In the genomic region with DNA sequence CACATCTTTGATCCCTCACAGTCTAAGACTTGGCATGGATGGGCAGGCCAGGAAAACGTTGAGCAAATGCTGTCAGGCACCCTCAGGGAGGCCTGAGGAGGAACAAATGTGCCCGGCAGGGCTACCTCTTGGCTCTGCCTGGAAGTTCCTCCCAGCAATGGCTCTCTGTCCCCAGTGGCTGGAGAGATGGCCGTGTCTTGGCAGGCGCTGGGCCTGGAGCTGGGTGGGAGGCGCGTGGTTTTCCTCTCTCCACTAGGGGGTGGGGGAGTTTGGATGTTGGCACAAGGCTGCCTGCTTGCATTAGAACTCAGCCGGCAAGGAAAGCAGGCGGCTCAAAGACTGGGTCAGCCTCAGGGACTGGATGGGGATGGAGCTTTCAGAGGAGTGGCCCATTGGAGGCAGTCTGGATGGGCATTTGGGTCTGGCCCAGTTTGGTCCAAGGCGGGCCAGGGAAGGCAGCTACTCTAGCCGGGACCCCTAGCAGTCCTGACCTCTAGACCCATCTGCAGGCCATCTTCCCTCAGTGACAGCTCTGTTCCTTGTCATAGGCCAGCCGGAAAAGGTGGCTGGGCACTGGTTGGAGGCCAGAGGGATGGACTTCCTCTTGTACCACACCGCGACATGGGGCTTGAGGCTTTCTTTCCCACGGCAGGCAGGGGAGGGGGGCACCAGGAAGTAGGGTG, we compare ENCODE assay signal across 11 cellular contexts.
DNase-seq lines count a peak whose midpoint lies in the region; ATAC-seq, FAIRE-seq and TF ChIP-seq lines count a peak whose summit lies in the region.
"Had no signal": no experiment of that assay in that cellular context is flagged by ENCODE, and none has a peak within 500 bp of the region (broad histone marks: within the 10 kb centered on the region; RNA-seq: fewer than 3 reads in every experiment).

No MANE protein-coding gene starts in this region.

- 0 out of 4 replicates have a peak, but pooled peaks cover 0 to 2% of the 10 kb centered on the region in 2 experiments for H3K4me1 Mint-ChIP-seq in H9

- H3K23ac ChIP-seq in H9 (ENCODE audit: insufficient read length, low read depth, low read length) = no peak overlapping the region

- H2AFZ ChIP-seq in H9 (ENCODE audit: low read length) (no peak overlapping the region), K562 (ENCODE audit: low read depth, low read length) (no peak overlapping the region)

- H3K36me3 ChIP-seq in K562 (ENCODE audit: control insufficient read depth, insufficient read depth, low read length) (no peaks in the 10 kb centered on the region), kidney epithelial cell (ENCODE audit: control insufficient read depth, insufficient read depth, low read length) (no peaks in the 10 kb centered on the region)

- H3K27ac ChIP-seq in H9 (ENCODE audit: insufficient read length, low read depth, low read length) (no peak overlapping the region), K562 (ENCODE audit: extremely low read depth, low read depth, low read length) (no peak overlapping the region)

- H2BK20ac ChIP-seq in H9 (ENCODE audit: low read depth, low read length, poor library complexity, severe bottlenecking) = no peak overlapping the region

- ATAC-seq in K562 = peak; percentile 72

- H3K9ac ChIP-seq in H9 (ENCODE audit: extremely low read depth, insufficient read length, low read length) = no peak overlapping the region
- no peak overlapping the region; a peak in 1 of 4 replicates for H3K9ac ChIP-seq in K562 (ENCODE audit: insufficient read depth in 1 of 2, low read depth in 2 of 2, low read length in 2 of 2)

- no peak overlapping the region for H4K91ac ChIP-seq in H9 (ENCODE audit: insufficient read length, low read depth, low read length)

- POLR2A ChIA-PET in K562 (lab: Yijun Ruan, JAX) = no interaction called here

- in situ Hi-C loops in K562 (cut with MboI) = no loop called here

- H3K56ac ChIP-seq in H9 (ENCODE audit: insufficient read length, low read depth, low read length) = no peak overlapping the region

- no TSS peak for BruUV-seq in K562 (replicated peaks; lab: Mats Ljungman, UMichigan)

- H3K4me3 ChIP-seq in AG10803 (ENCODE audit: low read length) (no peak overlapping the region), K562 (no peak overlapping the region), kidney epithelial cell (ENCODE audit: low read depth, low read length) (no peak overlapping the region)

- peak in 1 of 2 experiments; percentile 24; a peak in 1 of 4 replicates for TF ChIP-seq RAD21 in K562 (CRISPR knock-in tag; conservative IDR thresholded peaks at IDR 0.05 in 1 of 2, IDR thresholded peaks at IDR 0.05 in 1 of 2)

- no peak overlapping the region for H2AK5ac ChIP-seq in H9 (ENCODE audit: insufficient read length, low read length)

- H4K5ac ChIP-seq in H9 (ENCODE audit: insufficient read length, low read depth, low read length) = no peak overlapping the region

- no peak for TF ChIP-seq EP300 in K562 (IDR thresholded peaks at IDR 0.05; ENCODE audit: low read length)

- no peak overlapping the region for H3K18ac ChIP-seq in H9 (ENCODE audit: insufficient read length, low read depth, low read length)

- H3K27me3 Mint-ChIP-seq in H9 (ENCODE audit: low read depth) = peaks cover 6% of the 10 kb centered on the region

- H3K9me3 ChIP-seq in H9 (ENCODE audit: control insufficient read depth, low read depth, low read length) (no peaks in the 10 kb centered on the region), K562 (replicated peaks; ENCODE audit: control insufficient read depth, insufficient read depth, low read depth, low read length) (no peaks in the 10 kb centered on the region)

- TF ChIP-seq POLR2A in K562 (conservative IDR thresholded peaks at IDR 0.05) = no peak

- no peaks in the 10 kb centered on the region for H3K79me1 ChIP-seq in H9 (ENCODE audit: insufficient read depth, low read depth, low read length, poor library complexity, severe bottlenecking)

- no peak for FAIRE-seq in K562 (lab: Jason Lieb, UNC)
- FAIRE-seq: TTC549 had no signal

- H3K9me3 Mint-ChIP-seq in H9 = peaks cover 6 to 13% of the 10 kb centered on the region in 2 experiments; a peak in 4 of 5 replicates

- TF ChIP-seq CTCF in AG10803 (conservative IDR thresholded peaks at IDR 0.05; ENCODE audit: low read length) (peak; percentile 27; the same call in 1 of the 2 replicates), H9 (conservative IDR thresholded peaks at IDR 0.05) (peak; percentile 66), K562 (IDR thresholded peaks at IDR 0.05 in 2 of 3, conservative IDR thresholded peaks at IDR 0.05 in 1 of 3; ENCODE audit: insufficient read depth in 2 of 3, low read depth in 1 of 3, low read length in 3 of 3) (peak in 2 of 3 experiments; percentile 19 to 35; a peak in 3 of 6 replicates), kidney epithelial cell (IDR thresholded peaks at IDR 0.05; ENCODE audit: insufficient read depth, low read length, poor library complexity, severe bottlenecking) (peak; percentile 15)

- H3K4me3 Mint-ChIP-seq in H9 = no peak overlapping the region

- H3K4me2 ChIP-seq in H9 (ENCODE audit: insufficient read depth, insufficient read length, low read length) (no peak overlapping the region), K562 (ENCODE audit: insufficient read depth, low read length) (no peak overlapping the region)

- no peak overlapping the region for H4K8ac ChIP-seq in H9 (replicated peaks; ENCODE audit: insufficient read length, low read depth, low read length)

- H3K27me3 ChIP-seq in H9 (ENCODE audit: insufficient read depth, low read length) = no peaks in the 10 kb centered on the region
- H3K27me3 ChIP-seq in K562 (ENCODE audit: control insufficient read depth in 2 of 2, insufficient read depth in 2 of 2, low read length in 2 of 2) = peaks cover 6 to 21% of the 10 kb centered on the region in 2 experiments
- no peaks in the 10 kb centered on the region for H3K27me3 ChIP-seq in kidney epithelial cell (ENCODE audit: control insufficient read depth, insufficient read depth, low read length)

- WGBS in H9 (ENCODE audit: extremely low coverage, insufficient read length, low lambda C conversion rate) = no CpG with 5 or more reads among the region's 14 CpGs
- 6% methylated on average over 10 of the region's 14 CpGs for WGBS in K562 (ENCODE audit: insufficient coverage, low coverage, missing lambda C conversion rate)

- no peak overlapping the region for H3K14ac ChIP-seq in H9 (ENCODE audit: insufficient read depth, low read length)

- CTCF ChIA-PET in K562 (lab: Yijun Ruan, JAX; ENCODE audit: low intra/inter-chr PET ratio) = no interaction called here

- H4K20me1 ChIP-seq in H9 (ENCODE audit: control insufficient read depth, insufficient read depth, insufficient read length) (no peaks in the 10 kb centered on the region), K562 (replicated peaks; ENCODE audit: control insufficient read depth, insufficient read depth, low read length) (no peaks in the 10 kb centered on the region)

- H3K4ac ChIP-seq in H9 (ENCODE audit: low read depth, low read length) = no peak overlapping the region

- H2BK120ac ChIP-seq in H9 (ENCODE audit: low read depth, low read length, poor library complexity, severe bottlenecking) = no peak overlapping the region

- H3K36me3 Mint-ChIP-seq in H9 (ENCODE audit: insufficient read depth in 1 of 3, low read depth in 3 of 3) = 0 out of 7 replicates have a peak, but pooled peaks cover 0 to 4% (median 0%) of the 10 kb centered on the region in 3 experiments

- peak; percentile 11 for DNase-seq in AG10803 (ENCODE audit: low read depth)
- peak; percentile 76 for DNase-seq in H9
- peak in 2 of 4 experiments; percentile 9 to 22 for DNase-seq in K562 (ENCODE audit: extremely low read depth in 1 of 4, low spot score in 3 of 4)
- no peak for DNase-seq in kidney epithelial cell (ENCODE audit: low read depth)
- no peak for DNase-seq in T-helper 9 cell
- no peak for DNase-seq in cerebellar nuclear complex (lab: John Stamatoyannopoulos, UW)
- DNase-seq in central memory CD4-positive, alpha-beta T cell = no peak
- DNase-seq in SKM-1 (lab: John Stamatoyannopoulos, UW; ENCODE audit: unreplicated experiment) = no peak
- DNase-seq: activated gamma-delta T cell treated with Interleukin-2 at 50 U/mL for 16 hours, NCI-H748 treated with DMSO at 0.1 percent for 48 hours had no signal

- H3K4me1 ChIP-seq in H9 (ENCODE audit: insufficient read depth, low read length) = no peaks in the 10 kb centered on the region
- no peaks in the 10 kb centered on the region for H3K4me1 ChIP-seq in K562 (replicated peaks in 1 of 2; ENCODE audit: control insufficient read depth in 2 of 2, insufficient read depth in 2 of 2, low read length in 2 of 2)

- no peaks in the 10 kb centered on the region for H3K23me2 ChIP-seq in H9 (ENCODE audit: insufficient read length, low read depth, low read length, poor library complexity, severe bottlenecking)

- no peak overlapping the region for H3K27ac Mint-ChIP-seq in H9

- no peaks in the 10 kb centered on the region for H3K9me1 ChIP-seq in K562 (ENCODE audit: control insufficient read depth, insufficient read depth, low read length)

- H2BK15ac ChIP-seq in H9 (ENCODE audit: low read depth, low read length) = no peak overlapping the region

- intact Hi-C loops in K562 (cut with micrococcal nuclease) = no loop called here

- H2BK5ac ChIP-seq in H9 (ENCODE audit: insufficient read length, low read length) = no peak overlapping the region

- no peak overlapping the region for H2BK12ac ChIP-seq in H9 (ENCODE audit: insufficient read length, low read depth, low read length)

- H3T11ph ChIP-seq in H9 (ENCODE audit: low read length) = no peak overlapping the region

- H3K79me2 ChIP-seq in H9 (ENCODE audit: insufficient read depth, low read length) (no peaks in the 10 kb centered on the region), K562 (ENCODE audit: control insufficient read depth, insufficient read depth, low read length) (no peaks in the 10 kb centered on the region)

Comparison
In these comparisons a context has a peak if more than half of its experiments do, and no peak if none do; other contexts are left out.
1. DNase-seq: peak in AG10803 (single experiment) and H9 (single experiment); none in kidney epithelial cell (single experiment), T-helper 9 cell (single experiment), cerebellar nuclear complex (0 of 2), central memory CD4-positive, alpha-beta T cell (single experiment) and SKM-1 (single experiment).
2. CTCF ChIP-seq: peak in every context shown above with its lines; median percentile 66 in H9; 27 in AG10803; 27 in K562; 15 in kidney epithelial cell.